Comparison of ENCODE assay signal across 9 cellular contexts in the genomic region with DNA sequence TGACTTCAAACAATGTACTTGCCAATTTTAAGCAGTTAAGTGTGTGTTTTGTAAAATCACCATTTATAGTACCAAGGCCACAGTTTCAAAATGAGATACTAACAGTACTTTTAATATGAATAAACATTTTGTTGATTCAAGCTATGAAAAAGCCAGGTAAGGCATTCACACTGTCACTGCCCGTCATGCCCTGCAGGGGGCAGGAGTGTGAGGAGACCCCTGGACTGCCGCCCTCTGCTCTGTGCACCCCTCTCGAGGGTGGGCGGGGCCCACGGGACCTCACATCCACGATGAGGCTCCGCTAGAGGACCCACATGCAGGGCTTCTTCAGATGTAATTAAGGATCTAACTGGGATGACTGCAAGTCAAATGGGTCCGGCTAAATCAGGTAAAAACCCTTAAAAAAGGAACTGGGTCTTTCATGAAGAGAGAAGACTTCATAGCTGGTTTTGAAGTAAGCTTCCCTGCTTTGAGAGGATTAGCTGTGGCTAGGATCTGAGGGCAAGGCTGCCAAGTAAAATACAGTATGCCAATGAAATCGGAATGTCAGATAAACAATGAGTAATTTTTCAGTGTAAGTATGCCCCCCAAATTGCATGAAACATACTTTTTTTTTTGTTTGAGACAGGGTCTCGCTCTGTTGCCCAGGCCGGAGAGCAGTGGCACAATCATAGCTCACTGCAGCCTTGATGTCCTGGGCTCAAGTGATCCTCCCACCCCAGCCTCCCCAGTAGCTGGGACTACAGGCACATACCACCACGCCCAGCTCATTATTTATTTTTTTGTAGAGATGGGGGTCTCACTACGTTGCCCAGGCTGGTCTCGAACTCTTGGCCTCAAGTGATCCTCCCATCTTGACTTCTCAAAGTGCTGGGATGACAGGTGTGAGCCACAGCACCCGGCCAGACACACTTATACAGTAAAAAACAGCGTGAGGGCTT. TPM values are rescaled to one million over a fixed set of nuclear protein-coding genes. Genes with fewer than 3 reads are reported as not detected.
A peak's percentile ranks its signal among the peaks of the same experiment; 100 is the strongest.
DNase-seq lines count a peak whose midpoint lies in the region; ATAC-seq and TF ChIP-seq lines count a peak whose summit lies in the region.
"Had no signal": no experiment of that assay in that cellular context is flagged by ENCODE, and none has a peak within 500 bp of the region (broad histone marks: within the 10 kb centered on the region; RNA-seq: fewer than 3 reads in every experiment).

No MANE protein-coding gene starts in this region.

- H3K27me3 Mint-ChIP-seq in activated T-cell treated with anti-CD3 and anti-CD28 coated beads, Interleukin-2, amount 50 U/mL, for 72 hours (ENCODE audit: low read depth) = no peaks in the 10 kb centered on the region
- H3K27me3 Mint-ChIP-seq in immature natural killer cell (ENCODE audit: low read depth in 3 of 3) = peaks cover 2 to 3% (median 2%) of the 10 kb centered on the region in 3 donors

- peaks cover 51% of the 10 kb centered on the region for H3K4me1 Mint-ChIP-seq in activated T-cell treated with anti-CD3 and anti-CD28 coated beads, Interleukin-2, amount 50 U/mL, for 72 hours (ENCODE audit: low read depth)
- peaks cover 25 to 51% of the 10 kb centered on the region in 2 donors for H3K4me1 Mint-ChIP-seq in immature natural killer cell

- peak overlapping the region; percentile 27 for H3K27ac Mint-ChIP-seq in activated T-cell treated with anti-CD3 and anti-CD28 coated beads, Interleukin-2, amount 50 U/mL, for 72 hours
- peak overlapping the region in 4 of 6 donors; percentile 18 to 49 (median 42) for H3K27ac Mint-ChIP-seq in immature natural killer cell

- peaks cover 16 to 46% of the 10 kb centered on the region in 2 donors for H3K36me3 Mint-ChIP-seq in activated T-cell treated with anti-CD3 and anti-CD28 coated beads, Interleukin-2, amount 50 U/mL, for 72 hours (ENCODE audit: insufficient read depth in 2 of 2)
- H3K36me3 Mint-ChIP-seq in immature natural killer cell = peaks cover 26 to 65% (median 41%) of the 10 kb centered on the region in 3 donors

- no peaks in the 10 kb centered on the region for H3K27me3 ChIP-seq in MG63

- peak; percentile 69 for TF ChIP-seq CTCF in GM12875 (IDR thresholded peaks at IDR 0.05; ENCODE audit: borderline replicate concordance, insufficient read depth, low read depth, low read length)

- peaks cover 96% of the 10 kb centered on the region for H3K36me3 ChIP-seq in MG63

- DNase-seq in ACHN = peak; percentile 20
- peak; percentile 56 to 62 for DNase-seq in activated T-cell treated with anti-CD3 and anti-CD28 coated beads, Interleukin-2, amount 50 U/mL, for 72 hours
- DNase-seq in immature natural killer cell = no peak
- no peak for DNase-seq in MG63
- no peak for DNase-seq in NCI-H1092 treated with DMSO at 0.1 percent for 48 hours (lab: John Stamatoyannopoulos, UW)
- no peak for DNase-seq in GM19238 (ENCODE audit: insufficient read length, low spot score)
- no peak for DNase-seq in cerebellar cortex (ENCODE audit: low spot score)

- H3K9me3 ChIP-seq in MG63 = no peaks in the 10 kb centered on the region

- no peak overlapping the region for H3K4me3 ChIP-seq in GM12875 (ENCODE audit: low read depth, low read length)
- no peak overlapping the region for H3K4me3 ChIP-seq in MG63

- ATAC-seq in activated T-cell treated with anti-CD3 and anti-CD28 coated beads, Interleukin-2, amount 50 U/mL, for 72 hours (replicated peaks in 1 of 2) = peak; percentile 69 to 75

- H3K9me3 Mint-ChIP-seq in activated T-cell treated with anti-CD3 and anti-CD28 coated beads, Interleukin-2, amount 50 U/mL, for 72 hours = no peaks in the 10 kb centered on the region
- H3K9me3 Mint-ChIP-seq in immature natural killer cell = no peaks in the 10 kb centered on the region

- H3K4me3 Mint-ChIP-seq in activated T-cell treated with anti-CD3 and anti-CD28 coated beads, Interleukin-2, amount 50 U/mL, for 72 hours = no peak overlapping the region
- H3K4me3 Mint-ChIP-seq in immature natural killer cell = no peak overlapping the region

- in situ Hi-C loops in ACHN (cut with HindIII; ENCODE audit: low pct_ligation_motif_present, low pct_unique_long_range_greater_than_20kb, low sequenced_read_pairs) = no loop called here

RNA-seq across cellular contexts. Expression of gene DIDO1, which starts 18.7 kb away (rescaled TPM):
- total RNA-seq in activated T-cell treated with anti-CD3 and anti-CD28 coated beads, Interleukin-2, amount 50 U/mL, for 72 hours = 10 to 100 TPM; 50.0 TPM
- polyA plus RNA-seq in immature natural killer cell = 10 to 100 TPM; 23.1 to 48.8 (median 37.7) TPM
- total RNA-seq in MG63 (2014; rRNA removed; shearing (Covaris generic); ENCODE audit: low replicate concordance) = 20.0 and 21.2 TPM in 2 replicates

RNA-seq across cellular contexts. Expression of gene GID8, which starts 30.3 kb away (rescaled TPM):
- total RNA-seq in activated T-cell treated with anti-CD3 and anti-CD28 coated beads, Interleukin-2, amount 50 U/mL, for 72 hours = 10 to 100 TPM; 36.0 to 47.2 TPM
- 10 to 100 TPM; 20.7 to 26.8 (median 21.3) TPM for polyA plus RNA-seq in immature natural killer cell
- total RNA-seq in MG63 (2014; rRNA removed; shearing (Covaris generic); ENCODE audit: low replicate concordance) = 36.6 and 42.1 TPM in 2 replicates

RNA-seq across cellular contexts. Expression of gene SLC17A9, which starts 44.9 kb away (rescaled TPM):
- 10 to 100 TPM; 10.2 to 11.8 TPM for total RNA-seq in activated T-cell treated with anti-CD3 and anti-CD28 coated beads, Interleukin-2, amount 50 U/mL, for 72 hours
- polyA plus RNA-seq in immature natural killer cell = 1 to 10 TPM in 2 of 3 donors, under 1 TPM in 1; 0.95 to 3.5 (median 2.0) TPM
- total RNA-seq in MG63 (2014; rRNA removed; shearing (Covaris generic); ENCODE audit: low replicate concordance) = not detected in 2 replicates
- total RNA-seq: LHCN-M2 had no signal

RNA-seq across cellular contexts. Expression of gene TCFL5, which starts 46.0 kb away (rescaled TPM):
- 1 to 10 TPM; 4.4 to 4.9 TPM for total RNA-seq in activated T-cell treated with anti-CD3 and anti-CD28 coated beads, Interleukin-2, amount 50 U/mL, for 72 hours
- polyA plus RNA-seq in immature natural killer cell = 1 to 10 TPM in 2 of 3 donors, under 1 TPM in 1; 0.63 to 2.1 (median 1.1) TPM
- 16.0 and 25.4 TPM in 2 replicates for total RNA-seq in MG63 (2014; rRNA removed; shearing (Covaris generic); ENCODE audit: low replicate concordance)

Comparison
In these comparisons a context has a peak if more than half of its experiments do, and no peak if none do; other contexts are left out.
1. DNase-seq: peak in ACHN (single experiment) and activated T-cell treated with anti-CD3 and anti-CD28 coated beads, Interleukin-2, amount 50 U/mL, for 72 hours (2 of 2); none in immature natural killer cell (0 of 3), MG63 (single experiment), NCI-H1092 treated with DMSO at 0.1 percent for 48 hours (single experiment), GM19238 (single experiment) and cerebellar cortex (single experiment).
2. RNA of gene SLC17A9, which starts 44.9 kb away (total RNA-seq): 10.2 to 11.8 TPM in activated T-cell treated with anti-CD3 and anti-CD28 coated beads, Interleukin-2, amount 50 U/mL, for 72 hours; not detected in MG63; every median in the first group is over 10 times any median in the second.